1 cellular context compared by ENCODE assay signal in the genomic region with DNA sequence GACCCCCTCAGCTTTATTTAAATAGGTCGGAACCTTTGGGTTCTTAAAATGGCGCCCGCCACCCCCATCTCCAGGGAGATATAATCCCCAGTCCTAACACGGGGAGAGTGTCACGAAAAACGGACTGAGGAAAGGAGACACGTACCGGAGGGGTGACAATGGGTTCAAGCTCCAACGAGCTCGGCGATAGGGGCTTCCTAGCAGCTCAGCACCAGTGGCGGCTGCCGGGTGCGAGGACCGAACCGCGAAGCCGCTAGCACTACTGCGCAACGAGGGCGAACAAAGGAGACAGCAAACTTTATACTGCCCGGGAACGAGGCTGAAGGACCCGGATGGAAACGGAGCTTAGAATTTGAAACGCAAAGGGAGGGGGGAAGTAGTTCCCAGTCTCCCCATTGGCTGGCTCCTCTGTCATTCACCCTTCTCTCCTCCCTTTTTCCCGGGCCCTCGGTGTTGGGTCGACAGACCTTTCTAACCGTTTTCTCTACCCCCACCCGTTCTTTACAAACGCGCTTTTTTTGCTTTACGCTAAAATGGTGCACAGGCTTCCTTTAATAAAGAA.
TF ChIP-seq lines count a peak whose summit lies in the region.

Gene RBMX, minus strand, starts transcription at position 274 of the 562 bp plus-strand sequence. CDS start 1,298 bp downstream, outside the sequence.

TF ChIP-seq in SK-N-SH, 30 proteins besides CTCF, POLR2A, EP300 and RAD21 (continued from another document):
- TF ChIP-seq GABPA (IDR thresholded peaks at IDR 0.05; ENCODE audit: low read depth) = 0 out of 2 replicates have a peak, but pooled peaks have one; percentile 9
- TF ChIP-seq, protein P1, sequence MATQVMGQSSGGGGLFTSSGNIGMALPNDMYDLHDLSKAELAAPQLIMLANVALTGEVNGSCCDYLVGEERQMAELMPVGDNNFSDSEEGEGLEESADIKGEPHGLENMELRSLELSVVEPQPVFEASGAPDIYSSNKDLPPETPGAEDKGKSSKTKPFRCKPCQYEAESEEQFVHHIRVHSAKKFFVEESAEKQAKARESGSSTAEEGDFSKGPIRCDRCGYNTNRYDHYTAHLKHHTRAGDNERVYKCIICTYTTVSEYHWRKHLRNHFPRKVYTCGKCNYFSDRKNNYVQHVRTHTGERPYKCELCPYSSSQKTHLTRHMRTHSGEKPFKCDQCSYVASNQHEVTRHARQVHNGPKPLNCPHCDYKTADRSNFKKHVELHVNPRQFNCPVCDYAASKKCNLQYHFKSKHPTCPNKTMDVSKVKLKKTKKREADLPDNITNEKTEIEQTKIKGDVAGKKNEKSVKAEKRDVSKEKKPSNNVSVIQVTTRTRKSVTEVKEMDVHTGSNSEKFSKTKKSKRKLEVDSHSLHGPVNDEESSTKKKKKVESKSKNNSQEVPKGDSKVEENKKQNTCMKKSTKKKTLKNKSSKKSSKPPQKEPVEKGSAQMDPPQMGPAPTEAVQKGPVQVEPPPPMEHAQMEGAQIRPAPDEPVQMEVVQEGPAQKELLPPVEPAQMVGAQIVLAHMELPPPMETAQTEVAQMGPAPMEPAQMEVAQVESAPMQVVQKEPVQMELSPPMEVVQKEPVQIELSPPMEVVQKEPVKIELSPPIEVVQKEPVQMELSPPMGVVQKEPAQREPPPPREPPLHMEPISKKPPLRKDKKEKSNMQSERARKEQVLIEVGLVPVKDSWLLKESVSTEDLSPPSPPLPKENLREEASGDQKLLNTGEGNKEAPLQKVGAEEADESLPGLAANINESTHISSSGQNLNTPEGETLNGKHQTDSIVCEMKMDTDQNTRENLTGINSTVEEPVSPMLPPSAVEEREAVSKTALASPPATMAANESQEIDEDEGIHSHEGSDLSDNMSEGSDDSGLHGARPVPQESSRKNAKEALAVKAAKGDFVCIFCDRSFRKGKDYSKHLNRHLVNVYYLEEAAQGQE (IDR thresholded peaks at IDR 0.05; ENCODE audit: low read depth, low read length) = peak; percentile 24; the same call in 1 of the 2 replicates
- TF ChIP-seq, protein P2, sequence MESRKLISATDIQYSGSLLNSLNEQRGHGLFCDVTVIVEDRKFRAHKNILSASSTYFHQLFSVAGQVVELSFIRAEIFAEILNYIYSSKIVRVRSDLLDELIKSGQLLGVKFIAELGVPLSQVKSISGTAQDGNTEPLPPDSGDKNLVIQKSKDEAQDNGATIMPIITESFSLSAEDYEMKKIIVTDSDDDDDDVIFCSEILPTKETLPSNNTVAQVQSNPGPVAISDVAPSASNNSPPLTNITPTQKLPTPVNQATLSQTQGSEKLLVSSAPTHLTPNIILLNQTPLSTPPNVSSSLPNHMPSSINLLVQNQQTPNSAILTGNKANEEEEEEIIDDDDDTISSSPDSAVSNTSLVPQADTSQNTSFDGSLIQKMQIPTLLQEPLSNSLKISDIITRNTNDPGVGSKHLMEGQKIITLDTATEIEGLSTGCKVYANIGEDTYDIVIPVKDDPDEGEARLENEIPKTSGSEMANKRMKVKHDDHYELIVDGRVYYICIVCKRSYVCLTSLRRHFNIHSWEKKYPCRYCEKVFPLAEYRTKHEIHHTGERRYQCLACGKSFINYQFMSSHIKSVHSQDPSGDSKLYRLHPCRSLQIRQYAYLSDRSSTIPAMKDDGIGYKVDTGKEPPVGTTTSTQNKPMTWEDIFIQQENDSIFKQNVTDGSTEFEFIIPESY (IDR thresholded peaks at IDR 0.05; ENCODE audit: borderline replicate concordance, low read depth) = no peak
- TF ChIP-seq ELF1 (IDR thresholded peaks at IDR 0.05) = no peak
- TF ChIP-seq RFX5 (IDR thresholded peaks at IDR 0.05; ENCODE audit: low read length) = no peak
- no peak for TF ChIP-seq NFIC (IDR thresholded peaks at IDR 0.05; ENCODE audit: borderline replicate concordance)
